Comparison of ENCODE assay signal across 12 cellular contexts in genomic region chr15:89330119-89330518, GRCh38. TPM values are rescaled to one million over a fixed set of nuclear protein-coding genes. Genes with fewer than 3 reads are reported as not detected.
DNase-seq lines count a peak whose midpoint lies in the region; ATAC-seq, FAIRE-seq and TF ChIP-seq lines count a peak whose summit lies in the region.
"Had no signal": no experiment of that assay in that cellular context is flagged by ENCODE, and none has a peak within 500 bp of the region (broad histone marks: within the 10 kb centered on the region; RNA-seq: fewer than 3 reads in every experiment).

No MANE protein-coding gene starts in this region.

- peaks cover 82% of the 10 kb centered on the region for H3K36me3 Mint-ChIP-seq in activated T-cell treated with anti-CD3 and anti-CD28 coated beads, Interleukin-2, amount 50 U/mL, for 24 hours (ENCODE audit: low read depth)
- peaks cover 70% of the 10 kb centered on the region for H3K36me3 Mint-ChIP-seq in activated CD4-positive, alpha-beta memory T cell treated with anti-CD3 and anti-CD28 coated beads for 36 hours
- H3K36me3 Mint-ChIP-seq in stimulated activated naive B cell treated with anti-CD40 and anti-IgM and Interleukin-4, amounts not matched to agents 10 μg/mL and 1 μg/mL and 100 μg/mL, for 72 hours: peaks cover 52 to 65% of the 10 kb centered on the region in 2 donors

- H3K36me3 ChIP-seq in H1 (ENCODE audit: control insufficient read depth in 2 of 4, insufficient read depth in 4 of 4, low read length in 3 of 4) (peaks cover 58 to 75% (median 70%) of the 10 kb centered on the region in 4 experiments), HAP-1 (replicated peaks) (peaks cover 92% of the 10 kb centered on the region)

- no peak overlapping the region for H3K4me2 ChIP-seq in H1 (ENCODE audit: insufficient read depth in 1 of 2, low read depth in 2 of 2, low read length in 2 of 2)

- no peak for TF ChIP-seq CTCF in H1 (IDR thresholded peaks at IDR 0.05; ENCODE audit: control extremely low read depth in 1 of 3, insufficient read depth in 1 of 3, low read depth in 1 of 3, low read length in 3 of 3)

- H2BK20ac ChIP-seq in H1 (ENCODE audit: low read length): no peak overlapping the region

- peaks cover 8% of the 10 kb centered on the region for H3K79me1 ChIP-seq in H1 (ENCODE audit: low read depth, low read length)

- no peak overlapping the region for H3K56ac ChIP-seq in H1 (replicated peaks; ENCODE audit: insufficient read length, low read depth, low read length)

- H3K9me3 Mint-ChIP-seq in activated T-cell treated with anti-CD3 and anti-CD28 coated beads, Interleukin-2, amount 50 U/mL, for 24 hours: no peaks in the 10 kb centered on the region
- H3K9me3 Mint-ChIP-seq in activated CD4-positive, alpha-beta memory T cell treated with anti-CD3 and anti-CD28 coated beads for 36 hours: peaks cover 4% of the 10 kb centered on the region
- peaks cover 2 to 4% of the 10 kb centered on the region in 2 donors for H3K9me3 Mint-ChIP-seq in stimulated activated naive B cell treated with anti-CD40 and anti-IgM and Interleukin-4, amounts not matched to agents 10 μg/mL and 1 μg/mL and 100 μg/mL, for 72 hours

- peaks cover 6 to 29% of the 10 kb centered on the region in 2 experiments for H4K20me1 ChIP-seq in H1 (replicated peaks in 1 of 2; ENCODE audit: control insufficient read depth in 1 of 2, insufficient read depth in 2 of 2, low read length in 2 of 2)

- H4K8ac ChIP-seq in H1 (ENCODE audit: extremely low read depth, insufficient read depth, low read length): 0 out of 2 replicates have a peak overlapping the region, but pooled peaks have one; percentile 8

- no peaks in the 10 kb centered on the region for H3K27me3 Mint-ChIP-seq in activated T-cell treated with anti-CD3 and anti-CD28 coated beads, Interleukin-2, amount 50 U/mL, for 24 hours
- peaks cover 4% of the 10 kb centered on the region for H3K27me3 Mint-ChIP-seq in activated CD4-positive, alpha-beta memory T cell treated with anti-CD3 and anti-CD28 coated beads for 36 hours
- peaks cover 5 to 6% of the 10 kb centered on the region in 2 donors for H3K27me3 Mint-ChIP-seq in stimulated activated naive B cell treated with anti-CD40 and anti-IgM and Interleukin-4, amounts not matched to agents 10 μg/mL and 1 μg/mL and 100 μg/mL, for 72 hours

- no peak overlapping the region for H3K18ac ChIP-seq in H1 (ENCODE audit: extremely low read depth, low read length)

- no peak for TF ChIP-seq POLR2A in H1 (IDR thresholded peaks at IDR 0.05; ENCODE audit: control extremely low read depth in 1 of 2, low read depth in 2 of 2, low read length in 2 of 2)

- no peak overlapping the region for H3K4me3 ChIP-seq in H1 (ENCODE audit: extremely low read depth in 1 of 4, insufficient read depth in 2 of 4, low read depth in 3 of 4, low read length in 4 of 4)
- H3K4me3 ChIP-seq in HAP-1: no peak overlapping the region
- H3K4me3 ChIP-seq: lower lobe of right lung had no signal

- H3K9ac ChIP-seq in H1 (replicated peaks in 1 of 4; ENCODE audit: extremely low read depth in 1 of 4, low read depth in 3 of 4, low read length in 3 of 4): no peak overlapping the region

- CTCF ChIA-PET in activated CD4-positive, alpha-beta memory T cell treated with anti-CD3 and anti-CD28 coated beads for 36 hours (lab: Charles Lee): interaction anchor here (1.0 to 2.6 kb wide), 4 partner anchors 13 to 425 kb away, joined by 3 to 12 read pairs (median 8); no protein-coding TSS in a partner anchor
- CTCF ChIA-PET in H1 (lab: Charles Lee; ENCODE audit: partially characterized antibody): interaction anchor here (0.6 to 6.3 kb wide), 9 partner anchors 8 to 316 kb away, joined by 3 to 54 read pairs (median 4); no protein-coding TSS in a partner anchor

- intact Hi-C loops in activated CD4-positive, alpha-beta memory T cell treated with anti-CD3 and anti-CD28 coated beads for 36 hours (cut with micrococcal nuclease): loop anchor here (10.0 kb wide), 2 partner anchors 415 to 705 kb away; partner anchors contain the start of genes AEN and MFGE8

- H3K27me3 ChIP-seq in H1 (replicated peaks in 1 of 4; ENCODE audit: control insufficient read depth in 3 of 4, extremely low read depth in 1 of 4, insufficient read depth in 3 of 4, low read length in 3 of 4): no peaks in the 10 kb centered on the region
- H3K27me3 ChIP-seq in HAP-1 (ENCODE audit: low read depth): no peaks in the 10 kb centered on the region

- no peak for TF ChIP-seq RAD21 in H1 (IDR thresholded peaks at IDR 0.05 in 1 of 2, conservative IDR thresholded peaks at IDR 0.05 in 1 of 2; ENCODE audit: low read depth in 2 of 2, low read length in 2 of 2)

- DNase-seq in activated T-cell treated with anti-CD3 and anti-CD28 coated beads, Interleukin-2, amount 50 U/mL, for 24 hours: no peak
- DNase-seq in activated T-cell treated with anti-CD3 and anti-CD28 coated beads for 4 hours (no peak), H1 (ENCODE audit: low read depth in 1 of 2, low spot score in 2 of 2) (no peak), HAP-1 (ENCODE audit: low spot score in 2 of 2) (no peak), NCI-H187 treated with DMSO at 0.1 percent for 48 hours (lab: John Stamatoyannopoulos, UW) (no peak), frontal cortex (ENCODE audit: low spot score in 2 of 2) (no peak)
- no peak for DNase-seq in activated CD4-positive, alpha-beta memory T cell treated with anti-CD3 and anti-CD28 coated beads for 36 hours
- no peak for DNase-seq in stimulated activated naive B cell treated with anti-CD40 and anti-IgM and Interleukin-4, amounts not matched to agents 10 μg/mL and 1 μg/mL and 100 μg/mL, for 72 hours
- DNase-seq: H9, lower lobe of right lung, occipital lobe had no signal

- no peak overlapping the region for H3K4ac ChIP-seq in H1 (replicated peaks; ENCODE audit: insufficient read length, low read depth, low read length)

- in situ Hi-C loops in HAP-1 (cut with MboI; ENCODE audit: low sequenced_read_pairs): no loop called here

- no peak overlapping the region for H3K14ac ChIP-seq in H1 (ENCODE audit: insufficient read length)

- POLR2A ChIA-PET in activated CD4-positive, alpha-beta memory T cell treated with anti-CD3 and anti-CD28 coated beads for 36 hours (lab: Charles Lee): interaction anchor here (0.9 to 1.2 kb wide), 3 partner anchors 13 to 126 kb away, joined by 3 read pairs; no protein-coding TSS in a partner anchor
- POLR2A ChIA-PET in H1 (lab: Charles Lee; ENCODE audit: partially characterized antibody): interaction anchor here (0.7 to 20.0 kb wide), 2 partner anchors 16 to 35 kb away, joined by 3 to 250 read pairs; no protein-coding TSS in a partner anchor

- peaks cover 49% of the 10 kb centered on the region for H3K4me1 Mint-ChIP-seq in activated T-cell treated with anti-CD3 and anti-CD28 coated beads, Interleukin-2, amount 50 U/mL, for 24 hours (ENCODE audit: low read depth)
- peaks cover 52% of the 10 kb centered on the region for H3K4me1 Mint-ChIP-seq in activated CD4-positive, alpha-beta memory T cell treated with anti-CD3 and anti-CD28 coated beads for 36 hours (ENCODE audit: low read depth)
- H3K4me1 Mint-ChIP-seq in stimulated activated naive B cell treated with anti-CD40 and anti-IgM and Interleukin-4, amounts not matched to agents 10 μg/mL and 1 μg/mL and 100 μg/mL, for 72 hours: peaks cover 27 to 52% of the 10 kb centered on the region in 2 donors

- peaks cover 0 to 21% of the 10 kb centered on the region in 2 experiments; a peak in 2 of 4 replicates for H3K79me2 ChIP-seq in H1 (ENCODE audit: control insufficient read depth in 1 of 2, insufficient read depth in 2 of 2, low read length in 2 of 2)

- no peak overlapping the region for H2AFZ ChIP-seq in H1 (ENCODE audit: low read length)

- H3K9me3 ChIP-seq in H1 (ENCODE audit: insufficient read depth in 2 of 2, low read depth in 1 of 2, low read length in 1 of 2) (no peaks in the 10 kb centered on the region), HAP-1 (no peaks in the 10 kb centered on the region)
- H3K9me3 ChIP-seq: lower lobe of right lung had no signal

- ATAC-seq in stimulated activated naive B cell treated with anti-CD40 and anti-IgM and Interleukin-4, amounts not matched to agents 10 μg/mL and 1 μg/mL and 100 μg/mL, for 72 hours (replicated peaks): no peak
- ATAC-seq: lower lobe of right lung, Right ventricle myocardium inferior had no signal

- no peak overlapping the region for H2AK5ac ChIP-seq in H1 (ENCODE audit: low read depth, low read length)

- H2BK120ac ChIP-seq in H1 (replicated peaks; ENCODE audit: low read depth, low read length): no peak overlapping the region

- FAIRE-seq in H1 (lab: Jason Lieb, UNC): no peak
- no peak for FAIRE-seq in frontal cortex (lab: Jason Lieb, UNC)

- H4K5ac ChIP-seq in H1 (ENCODE audit: insufficient read length, low read depth, low read length): no peak overlapping the region

- no peak overlapping the region for H4K91ac ChIP-seq in H1 (replicated peaks; ENCODE audit: insufficient read length, low read length)

- TF ChIP-seq EP300 in H1 (IDR thresholded peaks at IDR 0.05; ENCODE audit: borderline replicate concordance in 1 of 2, low read depth in 2 of 2, low read length in 2 of 2): no peak

- H3K4me1 ChIP-seq in H1 (replicated peaks in 1 of 4; ENCODE audit: control insufficient read depth in 3 of 4, insufficient read depth in 4 of 4, low read length in 3 of 4): peaks cover 0 to 16% (median 2%) of the 10 kb centered on the region in 4 experiments; a peak in 4 of 7 replicates
- H3K4me1 ChIP-seq in HAP-1: peaks cover 18% of the 10 kb centered on the region; the same call in 1 of the 2 replicates

- H2BK15ac ChIP-seq in H1 (ENCODE audit: low read length): no peak overlapping the region

- H3K27ac Mint-ChIP-seq in activated T-cell treated with anti-CD3 and anti-CD28 coated beads, Interleukin-2, amount 50 U/mL, for 24 hours: peak overlapping the region; percentile 82
- H3K27ac Mint-ChIP-seq in activated CD4-positive, alpha-beta memory T cell treated with anti-CD3 and anti-CD28 coated beads for 36 hours: peak overlapping the region; percentile 64
- peak overlapping the region; percentile 59 for H3K27ac Mint-ChIP-seq in stimulated activated naive B cell treated with anti-CD40 and anti-IgM and Interleukin-4, amounts not matched to agents 10 μg/mL and 1 μg/mL and 100 μg/mL, for 72 hours

- H3K27ac ChIP-seq in H1 (ENCODE audit: low read depth, low read length): no peak overlapping the region
- H3K27ac ChIP-seq: lower lobe of right lung had no signal

- no peak overlapping the region for H3K23ac ChIP-seq in H1 (ENCODE audit: insufficient read length)

- peaks cover 3% of the 10 kb centered on the region; the same call in 1 of the 2 replicates for H3K23me2 ChIP-seq in H1 (ENCODE audit: low read depth, low read length)

- 90% methylated on average over 6 of the region's 6 CpGs; no CpG with 5 or more reads in 1 of the 2 experiments for WGBS in H1 (ENCODE audit: extremely low coverage in 1 of 2, insufficient coverage in 1 of 2, insufficient read length in 1 of 2, insufficient replicate concordance in 2 of 2, low coverage in 1 of 2, low lambda C conversion rate in 2 of 2, missing lambda C conversion rate in 1 of 2), 2 experiments

- H2BK5ac ChIP-seq in H1 (ENCODE audit: low read depth, low read length): no peak overlapping the region

- H3K4me3 Mint-ChIP-seq in activated T-cell treated with anti-CD3 and anti-CD28 coated beads, Interleukin-2, amount 50 U/mL, for 24 hours: peak overlapping the region; percentile 75
- no peak overlapping the region for H3K4me3 Mint-ChIP-seq in activated CD4-positive, alpha-beta memory T cell treated with anti-CD3 and anti-CD28 coated beads for 36 hours
- no peak overlapping the region for H3K4me3 Mint-ChIP-seq in stimulated activated naive B cell treated with anti-CD40 and anti-IgM and Interleukin-4, amounts not matched to agents 10 μg/mL and 1 μg/mL and 100 μg/mL, for 72 hours
- H3K4me3 Mint-ChIP-seq: H9 had no signal

- no peak overlapping the region for H2BK12ac ChIP-seq in H1 (ENCODE audit: low read depth, low read length)

RNA-seq across cellular contexts. Expression of gene POLG, which starts 4.5 kb away (rescaled TPM):
- total RNA-seq in activated CD4-positive, alpha-beta memory T cell treated with anti-CD3 and anti-CD28 coated beads for 36 hours: 10 to 100 TPM; 94.8 to 97.4 TPM
- 52.3 and 53.4 TPM in 2 replicates for total RNA-seq in H1 (2021; fragmentation: NEBNext Ultra II Directional; extraction: Animal tissue kit (Norgen Biotek cat#: 25700))
- polyA plus RNA-seq in H1 (2011; rRNA removed): 14.8 and 27.1 TPM in 2 replicates
- 38.0 TPM for polyA plus RNA-seq in H1 (2011; cell fraction: cytosol; rRNA removed)
- polyA plus RNA-seq in H1 (2011; cell fraction: nucleus; rRNA removed): 124 TPM
- 40.8 to 48.7 TPM (median 46.6 TPM) in 4 replicates for polyA plus RNA-seq in H1 (2012, experiment 1 of 2)
- polyA plus RNA-seq in H1 (2012, experiment 2 of 2): 34.4 TPM
- polyA plus RNA-seq in H1 (2013, experiment 1 of 2): 24.0 TPM
- polyA plus RNA-seq in H1 (2013, experiment 2 of 2): 21.0 TPM
- 23.1 and 50.9 TPM in 2 replicates for polyA minus RNA-seq in H1 (2011; rRNA and poly(A)+ RNA removed)
- polyA minus RNA-seq in H1 (2011; cell fraction: cytosol; rRNA and poly(A)+ RNA removed): 41.5 TPM
- 106 TPM for polyA minus RNA-seq in H1 (2011; cell fraction: nucleus; rRNA and poly(A)+ RNA removed)
- total RNA-seq in frontal cortex: 39.1 TPM
